2 cellular contexts compared by ENCODE assay signal in genomic region chrX:73508861-73509260, GRCh38.
TF ChIP-seq lines count a peak whose summit lies in the region.

No MANE protein-coding gene starts in this region.

TF ChIP-seq in A549, 52 proteins besides CTCF, POLR2A, EP300 and RAD21:
- TF ChIP-seq MAFK (IDR thresholded peaks at IDR 0.05; ENCODE audit: partially characterized antibody), result no peak
- TF ChIP-seq HOXA7 (CRISPR knock-in tag; IDR thresholded peaks at IDR 0.05), result no peak
- no peak for TF ChIP-seq EHF (CRISPR knock-in tag; IDR thresholded peaks at IDR 0.05)
- no peak for TF ChIP-seq MAZ (IDR thresholded peaks at IDR 0.05; ENCODE audit: borderline replicate concordance, low read depth, low read length)
- no peak for TF ChIP-seq NR3C1 (IDR thresholded peaks at IDR 0.05)
- no peak for TF ChIP-seq NPAS2 (CRISPR knock-in tag; IDR thresholded peaks at IDR 0.05; ENCODE audit: borderline replicate concordance)
- TF ChIP-seq REST (IDR thresholded peaks at IDR 0.05), result no peak
TF ChIP-seq in A549: peak in this region for 0.

TF ChIP-seq in GM23338, 12 proteins besides CTCF, POLR2A, EP300 and RAD21:
- no peak for TF ChIP-seq CREB1 (CRISPR knock-in tag; IDR thresholded peaks at IDR 0.05; ENCODE audit: low read depth)
- no peak for TF ChIP-seq ZNF462 (CRISPR knock-in tag; IDR thresholded peaks at IDR 0.05)
- no peak for TF ChIP-seq REST (IDR thresholded peaks at IDR 0.05; ENCODE audit: unreplicated experiment)
- no peak for TF ChIP-seq EZH2phosphoT487 (IDR thresholded peaks at IDR 0.05; ENCODE audit: unreplicated experiment)
- no peak for TF ChIP-seq EZH2 (IDR thresholded peaks at IDR 0.05; ENCODE audit: low read depth, unreplicated experiment)
- no peak for TF ChIP-seq NANOG (IDR thresholded peaks at IDR 0.05; ENCODE audit: borderline replicate concordance)
- TF ChIP-seq ETS1 (IDR thresholded peaks at IDR 0.05), result no peak
- TF ChIP-seq ZNF331 (CRISPR knock-in tag; IDR thresholded peaks at IDR 0.05; ENCODE audit: low read depth), result no peak
- no peak for TF ChIP-seq STAT1 (IDR thresholded peaks at IDR 0.05; ENCODE audit: unreplicated experiment)
- TF ChIP-seq ZNF114 (CRISPR knock-in tag; IDR thresholded peaks at IDR 0.05), result no peak
- no peak for TF ChIP-seq POLR2AphosphoS5 (IDR thresholded peaks at IDR 0.05; ENCODE audit: low read depth)
- TF ChIP-seq JUNB (IDR thresholded peaks at IDR 0.05; ENCODE audit: unreplicated experiment), result no peak
